Comparison of ENCODE assay signal across 10 cellular contexts in the genomic region with DNA sequence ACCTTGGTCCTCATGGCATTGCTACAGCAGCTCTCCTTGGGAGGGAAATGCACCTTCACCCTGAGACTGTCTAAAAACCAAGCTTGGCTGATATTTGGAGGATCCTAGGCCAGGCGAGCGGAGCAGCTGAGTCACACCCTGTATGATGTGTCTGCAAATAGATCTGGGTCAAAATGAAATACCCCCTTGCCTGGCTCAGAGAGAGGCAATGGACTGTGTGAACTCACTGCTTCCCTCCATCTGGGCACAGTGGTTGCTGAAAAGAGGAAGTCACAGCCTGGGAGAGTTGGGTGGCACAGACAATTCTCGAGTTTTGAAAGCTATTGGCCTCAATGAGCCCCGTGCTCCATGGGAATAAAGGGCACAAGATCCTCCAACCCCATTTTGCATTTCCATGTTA.
A peak's percentile ranks its signal among the peaks of the same experiment; 100 is the strongest.
DNase-seq lines count a peak whose midpoint lies in the region; ATAC-seq and TF ChIP-seq lines count a peak whose summit lies in the region.
"Had no signal": no experiment of that assay in that cellular context is flagged by ENCODE, and none has a peak within 500 bp of the region (broad histone marks: within the 10 kb centered on the region; RNA-seq: fewer than 3 reads in every experiment).

No MANE protein-coding gene starts in this region.

- no peak overlapping the region for H3K4me3 ChIP-seq in mammary epithelial cell (replicated peaks in 1 of 3; ENCODE audit: insufficient read depth in 1 of 3, low read depth in 2 of 3, low read length in 3 of 3)
- H3K4me3 ChIP-seq: esophagus muscularis mucosa had no signal

- no peak overlapping the region for H3K27ac Mint-ChIP-seq in activated naive CD4-positive, alpha-beta T cell treated with anti-CD3 and anti-CD28 coated beads for 36 hours
- H3K27ac Mint-ChIP-seq in activated naive CD4-positive, alpha-beta T cell treated with anti-CD3 and anti-CD28 coated beads, Interleukin-2, amount 10 ng/mL, durations not matched to agents 7 days and 5 days: no peak overlapping the region
- peak overlapping the region; percentile 54 for H3K27ac Mint-ChIP-seq in activated B cell treated with CpG ODN at 0.5 μM for 24 hours
- no peak overlapping the region for H3K27ac Mint-ChIP-seq in stimulated activated naive CD8-positive, alpha-beta T cell treated with anti-CD3 and anti-CD28 coated beads, Interleukin-15, amount 100 ng/mL, for 72 hours
- no peak overlapping the region for H3K27ac Mint-ChIP-seq in activated CD4-positive, alpha-beta T cell treated with anti-CD3 and anti-CD28 coated beads, Interleukin-2, amount 10 ng/mL, durations not matched to agents 24 days and 14 days

- H3K27me3 Mint-ChIP-seq in activated naive CD4-positive, alpha-beta T cell treated with anti-CD3 and anti-CD28 coated beads for 36 hours (ENCODE audit: low read depth): no peaks in the 10 kb centered on the region
- peaks cover 68% of the 10 kb centered on the region for H3K27me3 Mint-ChIP-seq in activated naive CD4-positive, alpha-beta T cell treated with anti-CD3 and anti-CD28 coated beads, Interleukin-2, amount 10 ng/mL, durations not matched to agents 7 days and 5 days
- no peaks in the 10 kb centered on the region for H3K27me3 Mint-ChIP-seq in activated B cell treated with CpG ODN at 0.5 μM for 24 hours
- H3K27me3 Mint-ChIP-seq in stimulated activated naive CD8-positive, alpha-beta T cell treated with anti-CD3 and anti-CD28 coated beads, Interleukin-15, amount 100 ng/mL, for 72 hours: peaks cover 7% of the 10 kb centered on the region
- peaks cover 32% of the 10 kb centered on the region for H3K27me3 Mint-ChIP-seq in activated CD4-positive, alpha-beta T cell treated with anti-CD3 and anti-CD28 coated beads, Interleukin-2, amount 10 ng/mL, durations not matched to agents 24 days and 14 days

- H4K20me1 ChIP-seq in mammary epithelial cell (ENCODE audit: insufficient read depth, low read length): no peaks in the 10 kb centered on the region

- H3K4me1 Mint-ChIP-seq in activated naive CD4-positive, alpha-beta T cell treated with anti-CD3 and anti-CD28 coated beads for 36 hours (ENCODE audit: low read depth): peaks cover 6% of the 10 kb centered on the region
- H3K4me1 Mint-ChIP-seq in activated naive CD4-positive, alpha-beta T cell treated with anti-CD3 and anti-CD28 coated beads, Interleukin-2, amount 10 ng/mL, durations not matched to agents 7 days and 5 days: no peaks in the 10 kb centered on the region
- peaks cover 23% of the 10 kb centered on the region for H3K4me1 Mint-ChIP-seq in activated B cell treated with CpG ODN at 0.5 μM for 24 hours
- H3K4me1 Mint-ChIP-seq in stimulated activated naive CD8-positive, alpha-beta T cell treated with anti-CD3 and anti-CD28 coated beads, Interleukin-15, amount 100 ng/mL, for 72 hours: peaks cover 12% of the 10 kb centered on the region
- H3K4me1 Mint-ChIP-seq in activated CD4-positive, alpha-beta T cell treated with anti-CD3 and anti-CD28 coated beads, Interleukin-2, amount 10 ng/mL, durations not matched to agents 24 days and 14 days: peaks cover 6% of the 10 kb centered on the region

- H3K79me2 ChIP-seq in mammary epithelial cell (ENCODE audit: insufficient read depth, low read length): no peaks in the 10 kb centered on the region

- no peaks in the 10 kb centered on the region for H3K36me3 Mint-ChIP-seq in activated naive CD4-positive, alpha-beta T cell treated with anti-CD3 and anti-CD28 coated beads for 36 hours (ENCODE audit: low read depth)
- no peaks in the 10 kb centered on the region for H3K36me3 Mint-ChIP-seq in activated naive CD4-positive, alpha-beta T cell treated with anti-CD3 and anti-CD28 coated beads, Interleukin-2, amount 10 ng/mL, durations not matched to agents 7 days and 5 days
- H3K36me3 Mint-ChIP-seq in activated B cell treated with CpG ODN at 0.5 μM for 24 hours (ENCODE audit: low read depth): no peaks in the 10 kb centered on the region
- no peaks in the 10 kb centered on the region for H3K36me3 Mint-ChIP-seq in activated CD4-positive, alpha-beta T cell treated with anti-CD3 and anti-CD28 coated beads, Interleukin-2, amount 10 ng/mL, durations not matched to agents 24 days and 14 days (ENCODE audit: low read depth)

- BruUV-seq in mammary epithelial cell (replicated peaks; lab: Mats Ljungman, UMichigan): no TSS peak

- peaks cover 8% of the 10 kb centered on the region for H3K27me3 ChIP-seq in mammary epithelial cell (ENCODE audit: insufficient read depth, low read length)
- H3K27me3 ChIP-seq: esophagus muscularis mucosa had no signal

- H3K4me3 Mint-ChIP-seq in activated naive CD4-positive, alpha-beta T cell treated with anti-CD3 and anti-CD28 coated beads for 36 hours: no peak overlapping the region
- H3K4me3 Mint-ChIP-seq in activated naive CD4-positive, alpha-beta T cell treated with anti-CD3 and anti-CD28 coated beads, Interleukin-2, amount 10 ng/mL, durations not matched to agents 7 days and 5 days: no peak overlapping the region
- peak overlapping the region; percentile 32 for H3K4me3 Mint-ChIP-seq in activated B cell treated with CpG ODN at 0.5 μM for 24 hours
- H3K4me3 Mint-ChIP-seq in stimulated activated naive CD8-positive, alpha-beta T cell treated with anti-CD3 and anti-CD28 coated beads, Interleukin-15, amount 100 ng/mL, for 72 hours: no peak overlapping the region
- H3K4me3 Mint-ChIP-seq in activated CD4-positive, alpha-beta T cell treated with anti-CD3 and anti-CD28 coated beads, Interleukin-2, amount 10 ng/mL, durations not matched to agents 24 days and 14 days: no peak overlapping the region

- H3K9me3 ChIP-seq in mammary epithelial cell (replicated peaks; ENCODE audit: insufficient read depth, low read length): no peaks in the 10 kb centered on the region
- H3K9me3 ChIP-seq: esophagus muscularis mucosa had no signal

- no peak overlapping the region for H3K27ac ChIP-seq in mammary epithelial cell (ENCODE audit: insufficient read depth, low read depth, low read length)
- H3K27ac ChIP-seq: esophagus muscularis mucosa had no signal

- H3K9ac ChIP-seq in mammary epithelial cell (ENCODE audit: insufficient read depth, low read length): no peak overlapping the region

- dilution Hi-C loops in mammary epithelial cell (cut with HindIII; ENCODE audit: low sequenced_read_pairs): no loop called here

- 82% methylated on average over 3 of the region's 4 CpGs for WGBS in mammary epithelial cell (ENCODE audit: low coverage, missing lambda C conversion rate)

- intact Hi-C loops in activated naive CD4-positive, alpha-beta T cell treated with anti-CD3 and anti-CD28 coated beads for 36 hours (cut with micrococcal nuclease): no loop called here
- intact Hi-C loops in activated B cell treated with CpG ODN at 0.5 μM for 24 hours (cut with micrococcal nuclease): loop anchor here (1.0 to 5.0 kb wide), 4 partner anchors 11 to 81 kb away; no protein-coding TSS in a partner anchor
- intact Hi-C loops in mammary epithelial cell (cut with micrococcal nuclease): no loop called here
- intact Hi-C loops in activated CD4-positive, alpha-beta T cell treated with anti-CD3 and anti-CD28 coated beads, Interleukin-2, amount 10 ng/mL, durations not matched to agents 24 days and 14 days (cut with micrococcal nuclease): no loop called here

- TF ChIP-seq CTCF in activated B cell treated with CpG ODN at 0.5 μM for 24 hours (IDR thresholded peaks at IDR 0.05) (no peak), mammary epithelial cell (conservative IDR thresholded peaks at IDR 0.05 in 1 of 2, IDR thresholded peaks at IDR 0.05 in 1 of 2; ENCODE audit: extremely low read depth in 1 of 2, insufficient read depth in 1 of 2, low read depth in 1 of 2, low read length in 2 of 2) (no peak)

- in situ Hi-C loops in mammary epithelial cell (cut with MboI; ENCODE audit: low sequenced_read_pairs in 2 of 2): no loop called here

- CTCF ChIA-PET in activated naive CD4-positive, alpha-beta T cell treated with anti-CD3 and anti-CD28 coated beads for 36 hours (lab: Charles Lee): no interaction called here
- CTCF ChIA-PET in activated naive CD4-positive, alpha-beta T cell treated with anti-CD3 and anti-CD28 coated beads, Interleukin-2, amount 10 ng/mL, durations not matched to agents 7 days and 5 days (lab: Charles Lee): interaction anchor here (1.0 kb wide), 2 partner anchors 189 to 318 kb away, joined by 3 to 4 read pairs; no protein-coding TSS in a partner anchor
- CTCF ChIA-PET in activated B cell treated with CpG ODN at 0.5 μM for 24 hours (lab: Charles Lee): interaction anchor here (0.5 kb wide), 1 partner anchor 463 kb away, joined by 3 read pairs; no protein-coding TSS in a partner anchor
- CTCF ChIA-PET in mammary epithelial cell (lab: Charles Lee; ENCODE audit: low non-redundant PET): no interaction called here

- H3K4me2 ChIP-seq in mammary epithelial cell (ENCODE audit: insufficient read depth, low read depth, low read length): no peak overlapping the region

- POLR2A ChIA-PET in activated B cell treated with CpG ODN at 0.5 μM for 24 hours (lab: Charles Lee): interaction anchor here (0.8 to 1.4 kb wide), 4 partner anchors 11 to 80 kb away, joined by 3 to 10 read pairs (median 3); no protein-coding TSS in a partner anchor

- ATAC-seq in HG03139 (IDR thresholded peaks at IDR 0.05; ENCODE audit: unreplicated experiment) (peak; percentile 57), activated B cell treated with CpG ODN at 0.5 μM for 24 hours (ENCODE audit: low read depth) (peak; percentile 99), HG02938 (IDR thresholded peaks at IDR 0.05; ENCODE audit: unreplicated experiment) (no peak)
- peak; percentile 56 for ATAC-seq in stimulated activated naive CD8-positive, alpha-beta T cell treated with anti-CD3 and anti-CD28 coated beads, Interleukin-15, amount 100 ng/mL, for 72 hours
- ATAC-seq: SK-N-SH treated with all-trans-retinoic acid at 6 μM for 48 hours had no signal

- no peak overlapping the region for H2AFZ ChIP-seq in mammary epithelial cell (ENCODE audit: low read depth, low read length)

- no peaks in the 10 kb centered on the region for H3K4me1 ChIP-seq in mammary epithelial cell (ENCODE audit: insufficient read depth, low read length)

- H3K36me3 ChIP-seq in mammary epithelial cell (ENCODE audit: insufficient read depth, low read length): no peaks in the 10 kb centered on the region
- H3K36me3 ChIP-seq: esophagus muscularis mucosa had no signal

- H3K9me3 Mint-ChIP-seq in activated naive CD4-positive, alpha-beta T cell treated with anti-CD3 and anti-CD28 coated beads for 36 hours: peaks cover 1% of the 10 kb centered on the region
- H3K9me3 Mint-ChIP-seq in activated naive CD4-positive, alpha-beta T cell treated with anti-CD3 and anti-CD28 coated beads, Interleukin-2, amount 10 ng/mL, durations not matched to agents 7 days and 5 days: no peaks in the 10 kb centered on the region
- H3K9me3 Mint-ChIP-seq in activated B cell treated with CpG ODN at 0.5 μM for 24 hours: no peaks in the 10 kb centered on the region
- H3K9me3 Mint-ChIP-seq in stimulated activated naive CD8-positive, alpha-beta T cell treated with anti-CD3 and anti-CD28 coated beads, Interleukin-15, amount 100 ng/mL, for 72 hours: no peaks in the 10 kb centered on the region
- peaks cover 8% of the 10 kb centered on the region for H3K9me3 Mint-ChIP-seq in activated CD4-positive, alpha-beta T cell treated with anti-CD3 and anti-CD28 coated beads, Interleukin-2, amount 10 ng/mL, durations not matched to agents 24 days and 14 days

- peak; percentile 25 for DNase-seq in activated naive CD4-positive, alpha-beta T cell treated with anti-CD3 and anti-CD28 coated beads for 36 hours
- no peak for DNase-seq in activated naive CD4-positive, alpha-beta T cell treated with anti-CD3 and anti-CD28 coated beads, Interleukin-2, amount 10 ng/mL, durations not matched to agents 7 days and 5 days
- DNase-seq in activated B cell treated with CpG ODN at 0.5 μM for 24 hours (peak; percentile 33), mammary epithelial cell (no peak)
- DNase-seq in stimulated activated naive CD8-positive, alpha-beta T cell treated with anti-CD3 and anti-CD28 coated beads, Interleukin-15, amount 100 ng/mL, for 72 hours: no peak
- DNase-seq in activated CD4-positive, alpha-beta T cell treated with anti-CD3 and anti-CD28 coated beads, Interleukin-2, amount 10 ng/mL, durations not matched to agents 24 days and 14 days: no peak

Comparison
In these comparisons a context has a peak if more than half of its experiments do, and no peak if none do; other contexts are left out.
1. DNase-seq: peak in activated naive CD4-positive, alpha-beta T cell treated with anti-CD3 and anti-CD28 coated beads for 36 hours (single experiment) and activated B cell treated with CpG ODN at 0.5 μM for 24 hours (single experiment); none in activated naive CD4-positive, alpha-beta T cell treated with anti-CD3 and anti-CD28 coated beads, Interleukin-2, amount 10 ng/mL, durations not matched to agents 7 days and 5 days (single experiment), stimulated activated naive CD8-positive, alpha-beta T cell treated with anti-CD3 and anti-CD28 coated beads, Interleukin-15, amount 100 ng/mL, for 72 hours (0 of 2), mammary epithelial cell (single experiment) and activated CD4-positive, alpha-beta T cell treated with anti-CD3 and anti-CD28 coated beads, Interleukin-2, amount 10 ng/mL, durations not matched to agents 24 days and 14 days (single experiment).
2. CTCF ChIA-PET loops: an anchor here in activated naive CD4-positive, alpha-beta T cell treated with anti-CD3 and anti-CD28 coated beads, Interleukin-2, amount 10 ng/mL, durations not matched to agents 7 days and 5 days (1.0 kb wide) and activated B cell treated with CpG ODN at 0.5 μM for 24 hours (0.5 kb wide); none called in activated naive CD4-positive, alpha-beta T cell treated with anti-CD3 and anti-CD28 coated beads for 36 hours and mammary epithelial cell.